Comparison of ENCODE assay signal across 8 cellular contexts in genomic region chr6:44431118-44431725, GRCh38. TPM values are rescaled to one million over a fixed set of nuclear protein-coding genes. Genes with fewer than 3 reads are reported as not detected.
A peak's percentile ranks its signal among the peaks of the same experiment; 100 is the strongest.
DNase-seq lines count a peak whose midpoint lies in the region; ATAC-seq lines count a peak whose summit lies in the region.

No MANE protein-coding gene starts in this region.

- no peak overlapping the region for H3K4me2 ChIP-seq in neuronal stem cell (ENCODE audit: insufficient read depth, low read length, poor library complexity, severe bottlenecking)

- H3K4me3 ChIP-seq in CD8-positive, alpha-beta memory T cell (ENCODE audit: low read length): no peak overlapping the region
- no peak overlapping the region for H3K4me3 ChIP-seq in neuronal stem cell (ENCODE audit: low read length in 2 of 2)

- H3K27me3 ChIP-seq in CD8-positive, alpha-beta memory T cell (ENCODE audit: insufficient read depth, low read length, poor library complexity, severe bottlenecking): no peaks in the 10 kb centered on the region
- H3K27me3 ChIP-seq in neuronal stem cell (ENCODE audit: control insufficient read depth in 3 of 3, insufficient read depth in 3 of 3, low read depth in 1 of 3, low read length in 3 of 3): no peaks in the 10 kb centered on the region

- H3K18ac ChIP-seq in neuronal stem cell (ENCODE audit: low read length): no peak overlapping the region

- no peak overlapping the region for H2BK15ac ChIP-seq in neuronal stem cell (ENCODE audit: low read length)

- DNase-seq in CD8-positive, alpha-beta memory T cell: peak in 3 of 5 donors; percentile 7 to 26 (median 12)
- DNase-seq in NCI-H2227 treated with DMSO at 0.1 percent for 48 hours (lab: John Stamatoyannopoulos, UW) (peak; percentile 1), fibroblast of peridontal ligament (ENCODE audit: extremely low read depth) (peak; percentile 91), neuronal stem cell (ENCODE audit: low spot score) (peak; percentile 30)
- peak; percentile 56 for DNase-seq in activated CD4-positive, alpha-beta T cell treated with anti-CD3 and anti-CD28 coated beads, Interleukin-2, amount 10 ng/mL, durations not matched to agents 7 days and 5 days

- H3K4me1 ChIP-seq in CD8-positive, alpha-beta memory T cell (ENCODE audit: insufficient read depth, low read length): no peaks in the 10 kb centered on the region
- no peaks in the 10 kb centered on the region for H3K4me1 ChIP-seq in neuronal stem cell (ENCODE audit: control insufficient read depth in 2 of 2, insufficient read depth in 1 of 2, low read depth in 1 of 2, low read length in 2 of 2)

- WGBS in neuronal stem cell (ENCODE audit: extremely low coverage in 2 of 2, insufficient read length in 2 of 2, insufficient replicate concordance in 1 of 2), 2 donors: no CpG with 5 or more reads among the region's 1 CpG

- H3K9me3 Mint-ChIP-seq in CD8-positive, alpha-beta memory T cell: no peaks in the 10 kb centered on the region
- H3K9me3 Mint-ChIP-seq in activated CD4-positive, alpha-beta T cell treated with anti-CD3 and anti-CD28 coated beads, Interleukin-2, amount 10 ng/mL, durations not matched to agents 7 days and 5 days: no peaks in the 10 kb centered on the region

- H3K14ac ChIP-seq in neuronal stem cell (ENCODE audit: low read length): no peak overlapping the region

- H3K27ac Mint-ChIP-seq in CD8-positive, alpha-beta memory T cell: peak overlapping the region in 1 of 8 donors; percentile 77
- no peak overlapping the region for H3K27ac Mint-ChIP-seq in activated CD4-positive, alpha-beta T cell treated with anti-CD3 and anti-CD28 coated beads, Interleukin-2, amount 10 ng/mL, durations not matched to agents 7 days and 5 days

- no peaks in the 10 kb centered on the region for H3K27me3 Mint-ChIP-seq in CD8-positive, alpha-beta memory T cell
- H3K27me3 Mint-ChIP-seq in activated CD4-positive, alpha-beta T cell treated with anti-CD3 and anti-CD28 coated beads, Interleukin-2, amount 10 ng/mL, durations not matched to agents 7 days and 5 days: no peaks in the 10 kb centered on the region

- ATAC-seq in GM21528 (IDR thresholded peaks at IDR 0.05; ENCODE audit: low FRiP score, unreplicated experiment) (peak; percentile 58), GM21526 (IDR thresholded peaks at IDR 0.05; ENCODE audit: low FRiP score, unreplicated experiment) (no peak), GM21529 (IDR thresholded peaks at IDR 0.05; ENCODE audit: unreplicated experiment) (no peak)

- H2AFZ ChIP-seq in neuronal stem cell (ENCODE audit: low read length): no peak overlapping the region

- H4K91ac ChIP-seq in neuronal stem cell (ENCODE audit: low read depth, low read length, poor library complexity): no peak overlapping the region

- H2BK120ac ChIP-seq in neuronal stem cell (ENCODE audit: low read depth, low read length): no peak overlapping the region

- H2AK5ac ChIP-seq in neuronal stem cell (ENCODE audit: low read depth, low read length): no peak overlapping the region

- peaks cover 10 to 30% (median 24%) of the 10 kb centered on the region in 3 donors for H3K4me1 Mint-ChIP-seq in CD8-positive, alpha-beta memory T cell
- H3K4me1 Mint-ChIP-seq in activated CD4-positive, alpha-beta T cell treated with anti-CD3 and anti-CD28 coated beads, Interleukin-2, amount 10 ng/mL, durations not matched to agents 7 days and 5 days: no peaks in the 10 kb centered on the region

- no peak overlapping the region for H3K4me3 Mint-ChIP-seq in CD8-positive, alpha-beta memory T cell
- H3K4me3 Mint-ChIP-seq in activated CD4-positive, alpha-beta T cell treated with anti-CD3 and anti-CD28 coated beads, Interleukin-2, amount 10 ng/mL, durations not matched to agents 7 days and 5 days: no peak overlapping the region

- H3K4ac ChIP-seq in neuronal stem cell (ENCODE audit: low read length): no peak overlapping the region

- H3K23ac ChIP-seq in neuronal stem cell (ENCODE audit: low read depth, low read length, poor library complexity): no peak overlapping the region

- no peak overlapping the region for H2BK5ac ChIP-seq in neuronal stem cell (ENCODE audit: low read length)

- H3K9ac ChIP-seq in neuronal stem cell (ENCODE audit: low read depth, low read length, poor library complexity): no peak overlapping the region

- H3K36me3 Mint-ChIP-seq in CD8-positive, alpha-beta memory T cell: peaks cover 4 to 86% (median 19%) of the 10 kb centered on the region in 3 donors
- peaks cover 36% of the 10 kb centered on the region for H3K36me3 Mint-ChIP-seq in activated CD4-positive, alpha-beta T cell treated with anti-CD3 and anti-CD28 coated beads, Interleukin-2, amount 10 ng/mL, durations not matched to agents 7 days and 5 days (ENCODE audit: low read depth)

- H3K9me3 ChIP-seq in CD8-positive, alpha-beta memory T cell (ENCODE audit: low read length): no peaks in the 10 kb centered on the region
- H3K9me3 ChIP-seq in neuronal stem cell (replicated peaks in 1 of 2; ENCODE audit: control insufficient read depth in 2 of 2, insufficient read depth in 1 of 2, low read depth in 1 of 2, low read length in 2 of 2): peaks cover 0 to 2% of the 10 kb centered on the region in 2 donors

- H3K79me1 ChIP-seq in neuronal stem cell (ENCODE audit: low read depth, low read length): peaks cover 2% of the 10 kb centered on the region

- peaks cover 17% of the 10 kb centered on the region for H3K36me3 ChIP-seq in CD8-positive, alpha-beta memory T cell (ENCODE audit: insufficient read depth, low read length)
- peaks cover 7 to 96% of the 10 kb centered on the region in 2 donors for H3K36me3 ChIP-seq in neuronal stem cell (replicated peaks in 1 of 2; ENCODE audit: control insufficient read depth in 2 of 2, insufficient read depth in 2 of 2, low read length in 2 of 2)

- no peak overlapping the region for H4K8ac ChIP-seq in neuronal stem cell (ENCODE audit: low read depth, low read length)

- no peak overlapping the region for H2BK12ac ChIP-seq in neuronal stem cell (ENCODE audit: low read length)

- POLR2A ChIA-PET in CD8-positive, alpha-beta memory T cell (lab: Charles Lee): no interaction called here
- POLR2A ChIA-PET in activated CD4-positive, alpha-beta T cell treated with anti-CD3 and anti-CD28 coated beads, Interleukin-2, amount 10 ng/mL, durations not matched to agents 7 days and 5 days (lab: Charles Lee): no interaction called here

- no peak overlapping the region for H3K27ac ChIP-seq in CD8-positive, alpha-beta memory T cell (ENCODE audit: low read depth, low read length)
- no peak overlapping the region for H3K27ac ChIP-seq in neuronal stem cell (replicated peaks; ENCODE audit: low read length)

- CTCF ChIA-PET in CD8-positive, alpha-beta memory T cell (lab: Charles Lee): interaction anchor here (0.6 to 1.0 kb wide), 2 partner anchors 18 to 25 kb away, joined by 3 to 4 read pairs; no protein-coding TSS in a partner anchor
- CTCF ChIA-PET in activated CD4-positive, alpha-beta T cell treated with anti-CD3 and anti-CD28 coated beads, Interleukin-2, amount 10 ng/mL, durations not matched to agents 7 days and 5 days (lab: Charles Lee): interaction anchor here (1.1 to 1.6 kb wide), 4 partner anchors 11 to 30 kb away, joined by 3 to 4 read pairs (median 3); no protein-coding TSS in a partner anchor

RNA-seq across cellular contexts. Expression of gene CDC5L, which starts 43.7 kb away (rescaled TPM):
- 10 to 100 TPM; 27.4 to 29.9 TPM for total RNA-seq in CD8-positive, alpha-beta memory T cell
- 14.9 TPM for polyA plus RNA-seq in CD8-positive, alpha-beta memory T cell
- 10 to 100 TPM; 24.4 to 29.8 TPM for total RNA-seq in activated CD4-positive, alpha-beta T cell treated with anti-CD3 and anti-CD28 coated beads, Interleukin-2, amount 10 ng/mL, durations not matched to agents 7 days and 5 days
- polyA plus RNA-seq in neuronal stem cell (2013, experiment 1 of 2): 32.0 TPM
- polyA plus RNA-seq in neuronal stem cell (2013, experiment 2 of 2): 33.0 TPM

Comparison
In these comparisons a context has a peak if more than half of its experiments do, and no peak if none do; other contexts are left out.
1. DNase-seq: peak in every context shown above with its lines; median percentile 91 in fibroblast of peridontal ligament; 56 in activated CD4-positive, alpha-beta T cell treated with anti-CD3 and anti-CD28 coated beads, Interleukin-2, amount 10 ng/mL, durations not matched to agents 7 days and 5 days; 30 in neuronal stem cell; 12 in CD8-positive, alpha-beta memory T cell; 1 in NCI-H2227 treated with DMSO at 0.1 percent for 48 hours.